14 cellular contexts compared by ENCODE assay signal in the genomic region with DNA sequence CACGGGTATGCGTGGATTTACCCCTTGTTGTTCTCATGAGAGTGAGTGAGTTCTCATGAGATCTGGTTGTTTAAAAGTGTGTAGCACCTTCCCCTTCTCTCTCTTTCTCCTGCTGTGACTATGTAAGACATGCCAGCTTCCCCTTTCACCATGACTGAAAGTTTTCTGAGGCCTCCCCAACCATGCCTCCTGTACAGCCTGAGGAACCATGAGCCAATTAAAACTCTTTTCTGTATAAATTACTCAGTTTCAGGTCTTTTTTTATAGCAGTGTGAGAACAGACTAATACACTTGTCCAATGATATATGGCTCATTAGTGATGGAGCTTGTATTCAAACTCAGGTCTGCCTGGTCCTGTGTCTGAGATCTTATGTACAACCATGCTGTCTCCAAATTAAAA. TPM values are rescaled to one million over a fixed set of nuclear protein-coding genes. Genes with fewer than 3 reads are reported as not detected.
DNase-seq lines count a peak whose midpoint lies in the region; ATAC-seq and TF ChIP-seq lines count a peak whose summit lies in the region.
"Had no signal": no experiment of that assay in that cellular context is flagged by ENCODE, and none has a peak within 500 bp of the region (broad histone marks: within the 10 kb centered on the region; RNA-seq: fewer than 3 reads in every experiment).

No MANE protein-coding gene starts in this region.

- H3K4me3 ChIP-seq in neutrophil (ENCODE audit: low read depth in 1 of 2, low read length in 1 of 2) (no peak overlapping the region), upper lobe of right lung (no peak overlapping the region)

- H3K27me3 ChIP-seq in neutrophil = no peaks in the 10 kb centered on the region
- no peaks in the 10 kb centered on the region for H3K27me3 ChIP-seq in upper lobe of right lung
- H3K27me3 ChIP-seq: foreskin keratinocyte had no signal

- H3K9me3 ChIP-seq in neutrophil = no peaks in the 10 kb centered on the region
- no peaks in the 10 kb centered on the region for H3K9me3 ChIP-seq in upper lobe of right lung

- H3K27ac ChIP-seq in neutrophil (peak overlapping the region; percentile 59), substantia nigra (ENCODE audit: low read depth, low read length, poor library complexity, severe bottlenecking) (no peak overlapping the region), upper lobe of right lung (no peak overlapping the region)
- H3K27ac ChIP-seq: foreskin keratinocyte, WERI-Rb-1 had no signal

- ATAC-seq in GM19025 (IDR thresholded peaks at IDR 0.05; ENCODE audit: low read depth, unreplicated experiment) (peak; percentile 97), HG02642 (IDR thresholded peaks at IDR 0.05; ENCODE audit: poor library complexity, unreplicated experiment) (peak; percentile 97), HG03457 (IDR thresholded peaks at IDR 0.05; ENCODE audit: unreplicated experiment) (peak; percentile 77), upper lobe of right lung (no peak)
- ATAC-seq: foreskin keratinocyte had no signal

- TF ChIP-seq CTCF in neutrophil (IDR thresholded peaks at IDR 0.05) (no peak), upper lobe of right lung (IDR thresholded peaks at IDR 0.05) (no peak)

- no peaks in the 10 kb centered on the region for H3K4me1 ChIP-seq in neutrophil (ENCODE audit: control insufficient read depth in 1 of 2, insufficient read depth in 1 of 2, low read depth in 1 of 2, low read length in 1 of 2)
- H3K4me1 ChIP-seq in upper lobe of right lung = no peaks in the 10 kb centered on the region
- H3K4me1 ChIP-seq: foreskin keratinocyte had no signal

- H3K36me3 ChIP-seq in neutrophil (no peaks in the 10 kb centered on the region), upper lobe of right lung (no peaks in the 10 kb centered on the region)
- H3K36me3 ChIP-seq: WERI-Rb-1 had no signal

- intact Hi-C loops in upper lobe of right lung (cut with DNase I) = no loop called here

- DNase-seq in substantia nigra (lab: John Stamatoyannopoulos, UW) (no peak), NCI-H69 (lab: John Stamatoyannopoulos, UW) (no peak), upper lobe of right lung (no peak)
- no peak for DNase-seq in activated effector memory CD4-positive, alpha-beta T cell treated with Interleukin-2 at 50 U/mL for 16 hours
- DNase-seq: Calu3; foreskin keratinocyte; NCI-H1930; stimulated activated naive CD4-positive, alpha-beta T cell treated with Interleukin-2 at 50 U/mL for 16 hours; WERI-Rb-1 had no signal

RNA-seq across cellular contexts. Expression of a gene that starts 28.5 kb away (rescaled TPM):
- total RNA-seq in upper lobe of right lung = not detected
- total RNA-seq: Calu3, foreskin keratinocyte, HT-29 had no signal

RNA-seq across cellular contexts. Expression of a gene that starts 59.9 kb away (rescaled TPM):
- total RNA-seq in upper lobe of right lung = not detected
- total RNA-seq: Calu3, foreskin keratinocyte, HT-29 had no signal
